Comparison of ENCODE assay signal across 1 cellular context in genomic region chr22:37020192-37020479, GRCh38.
A peak's percentile ranks its signal among the peaks of the same experiment; 100 is the strongest.
TF ChIP-seq lines count a peak whose summit lies in the region.

No MANE protein-coding gene starts in this region.

TF ChIP-seq in HepG2, 621 proteins besides CTCF, POLR2A, EP300 and RAD21 (continued from another document):
- TF ChIP-seq KDM2A (CRISPR knock-in tag; IDR thresholded peaks at IDR 0.05; ENCODE audit: borderline replicate concordance, low read depth) (peak; percentile 31; the same call in 1 of the 2 replicates), ZNF513 (CRISPR knock-in tag; conservative IDR thresholded peaks at IDR 0.05) (no peak), KAT8 (CRISPR knock-in tag; IDR thresholded peaks at IDR 0.05) (no peak), TRIM24 (CRISPR knock-in tag; IDR thresholded peaks at IDR 0.05) (no peak), ZXDC (CRISPR knock-in tag; IDR thresholded peaks at IDR 0.05) (0 out of 2 replicates have a peak, but pooled peaks have one; percentile 4), SAP130 (CRISPR knock-in tag; IDR thresholded peaks at IDR 0.05; ENCODE audit: low read depth) (peak; percentile 70), ZNF275 (CRISPR knock-in tag; IDR thresholded peaks at IDR 0.05; ENCODE audit: borderline replicate concordance) (0 out of 2 replicates have a peak, but pooled peaks have one; percentile 7), GMEB1 (CRISPR knock-in tag; IDR thresholded peaks at IDR 0.05; ENCODE audit: borderline replicate concordance) (0 out of 2 replicates have a peak, but pooled peaks have one; percentile 6), ETV5 (CRISPR knock-in tag; IDR thresholded peaks at IDR 0.05; ENCODE audit: borderline replicate concordance) (no peak), ZNF629 (CRISPR knock-in tag; conservative IDR thresholded peaks at IDR 0.05) (no peak)
